Comparison of ENCODE assay signal across 16 cellular contexts in the genomic region with DNA sequence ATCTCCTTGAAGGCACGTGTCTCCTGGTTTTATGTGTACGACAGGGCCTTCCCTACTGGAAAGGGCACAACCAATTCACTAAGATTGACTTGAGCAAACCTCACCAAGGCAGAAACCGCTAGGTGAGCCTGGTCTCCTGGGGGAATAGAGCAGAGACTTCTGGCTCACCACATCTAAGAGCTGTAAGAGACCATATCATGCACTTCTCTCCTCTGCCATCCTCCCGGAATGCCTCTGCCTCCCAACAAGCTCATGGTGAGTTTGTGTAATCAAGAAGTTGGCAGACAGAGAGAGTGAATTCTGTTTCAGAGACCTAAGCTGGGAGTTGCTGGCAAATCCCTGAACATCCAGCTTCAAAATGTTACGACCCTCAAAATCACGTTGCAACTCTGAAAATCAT.
DNase-seq lines count a peak whose midpoint lies in the region; ATAC-seq and TF ChIP-seq lines count a peak whose summit lies in the region.
"Had no signal": no experiment of that assay in that cellular context is flagged by ENCODE, and none has a peak within 500 bp of the region (broad histone marks: within the 10 kb centered on the region; RNA-seq: fewer than 3 reads in every experiment).

No MANE protein-coding gene starts in this region.

- CTCF ChIA-PET in IMR-90 (lab: Yijun Ruan, JAX), result no interaction called here

- H4K91ac ChIP-seq in IMR-90 (ENCODE audit: insufficient read depth, low read depth, low read length), result no peak overlapping the region

- dilution Hi-C loops in IMR-90 (cut with HindIII; ENCODE audit: low sequenced_read_pairs, unreplicated experiment), result no loop called here

- H3K14ac ChIP-seq in IMR-90 (replicated peaks; ENCODE audit: low read depth, low read length), result no peak overlapping the region

- H3K36me3 ChIP-seq in DND-41 (ENCODE audit: insufficient read depth, low read length), result no peaks in the 10 kb centered on the region
- H3K36me3 ChIP-seq in IMR-90 (ENCODE audit: control insufficient read depth, insufficient read depth, low read length), result no peaks in the 10 kb centered on the region

- H2BK15ac ChIP-seq in IMR-90 (ENCODE audit: low read depth, low read length), result no peak overlapping the region

- peak overlapping the region; percentile 1 for H2AK9ac ChIP-seq in IMR-90 (replicated peaks; ENCODE audit: low read depth, low read length, poor library complexity)

- H3K27me3 ChIP-seq in DND-41 (ENCODE audit: insufficient read depth, low read length, poor library complexity) (no peaks in the 10 kb centered on the region), IMR-90 (ENCODE audit: control insufficient read depth, insufficient read depth, low read length) (no peaks in the 10 kb centered on the region)

- in situ Hi-C loops in IMR-90 (cut with MboI; ENCODE audit: low sequenced_read_pairs), result no loop called here

- H3K56ac ChIP-seq in IMR-90 (ENCODE audit: extremely low read depth, insufficient read depth, low read length), result no peak overlapping the region

- H2AFZ ChIP-seq in DND-41 (ENCODE audit: low read depth, low read length) (no peak overlapping the region), IMR-90 (replicated peaks; ENCODE audit: low read length, poor library complexity) (no peak overlapping the region)

- H3K79me1 ChIP-seq in IMR-90 (ENCODE audit: low read depth in 1 of 2, low read length in 2 of 2), result no peaks in the 10 kb centered on the region

- WGBS in IMR-90 (ENCODE audit: extremely low coverage in 2 of 2, insufficient read length in 1 of 2), 2 experiments, result no CpG with 5 or more reads among the region's 6 CpGs

- TF ChIP-seq POLR2A in IMR-90 (IDR thresholded peaks at IDR 0.05; ENCODE audit: low read depth, low read length), result no peak

- H3K27me3 Mint-ChIP-seq in brain, result peaks cover 2% of the 10 kb centered on the region
- no peaks in the 10 kb centered on the region for H3K27me3 Mint-ChIP-seq in activated T-helper 2 cell treated with anti-CD3 and anti-CD28 coated beads, Interferon-gamma antibody, Interleukin-2, Interleukin-4, amounts not matched to agents 10 μg/mL and 5 μg/mL and 100 μg/mL, durations not matched to agents 14 hours and 24 hours and 36 hours (ENCODE audit: low read depth)
- no peaks in the 10 kb centered on the region for H3K27me3 Mint-ChIP-seq in activated T-cell treated with anti-CD3 and anti-CD28 coated beads, Interleukin-2, amount 50 U/mL, for 4 hours (ENCODE audit: low read depth)

- H2AK5ac ChIP-seq in IMR-90 (ENCODE audit: low read depth, low read length), result no peak overlapping the region

- no peak overlapping the region for H2BK120ac ChIP-seq in IMR-90 (ENCODE audit: low read depth, low read length)

- no TSS peak for BruUV-seq in IMR-90 (replicated peaks; lab: Mats Ljungman, UMichigan)

- H3K27ac Mint-ChIP-seq in brain, result peak overlapping the region; percentile 40 to 93 (median 75)
- H3K27ac Mint-ChIP-seq in activated T-helper 2 cell treated with anti-CD3 and anti-CD28 coated beads, Interferon-gamma antibody, Interleukin-2, Interleukin-4, amounts not matched to agents 10 μg/mL and 5 μg/mL and 100 μg/mL, durations not matched to agents 14 hours and 24 hours and 36 hours, result no peak overlapping the region

- peaks cover 0 to 3% (median 0%) of the 10 kb centered on the region in 5 experiments for H3K9me3 Mint-ChIP-seq in brain
- no peaks in the 10 kb centered on the region for H3K9me3 Mint-ChIP-seq in activated T-helper 2 cell treated with anti-CD3 and anti-CD28 coated beads, Interferon-gamma antibody, Interleukin-2, Interleukin-4, amounts not matched to agents 10 μg/mL and 5 μg/mL and 100 μg/mL, durations not matched to agents 14 hours and 24 hours and 36 hours
- H3K9me3 Mint-ChIP-seq in activated T-cell treated with anti-CD3 and anti-CD28 coated beads, Interleukin-2, amount 50 U/mL, for 4 hours, result no peaks in the 10 kb centered on the region

- H3K9ac ChIP-seq in DND-41 (ENCODE audit: low read depth, low read length), result no peak overlapping the region
- H3K9ac ChIP-seq in IMR-90 (ENCODE audit: low read depth, low read length), result no peak overlapping the region

- H4K5ac ChIP-seq in IMR-90 (ENCODE audit: low read depth, low read length), result no peak overlapping the region

- H4K8ac ChIP-seq in IMR-90 (ENCODE audit: low read depth in 2 of 2, low read length in 2 of 2), result no peak overlapping the region

- H3K79me2 ChIP-seq in DND-41 (ENCODE audit: insufficient read depth, low read length), result no peaks in the 10 kb centered on the region

- POLR2A ChIA-PET in IMR-90 (lab: Charles Lee; ENCODE audit: unreplicated experiment), result no interaction called here

- H3K27ac ChIP-seq in DND-41 (ENCODE audit: low read length), result no peak overlapping the region
- H3K27ac ChIP-seq in IMR-90 (ENCODE audit: insufficient read depth, low read length), result no peak overlapping the region
- H3K27ac ChIP-seq: C4-2B had no signal

- no peak overlapping the region for H2BK5ac ChIP-seq in IMR-90 (ENCODE audit: low read depth, low read length, poor library complexity, severe bottlenecking)

- H3K4me3 Mint-ChIP-seq in brain, result peak overlapping the region in 1 of 5 experiments; percentile 23
- no peak overlapping the region for H3K4me3 Mint-ChIP-seq in activated T-helper 2 cell treated with anti-CD3 and anti-CD28 coated beads, Interferon-gamma antibody, Interleukin-2, Interleukin-4, amounts not matched to agents 10 μg/mL and 5 μg/mL and 100 μg/mL, durations not matched to agents 14 hours and 24 hours and 36 hours (ENCODE audit: low read depth)
- H3K4me3 Mint-ChIP-seq in activated T-cell treated with anti-CD3 and anti-CD28 coated beads, Interleukin-2, amount 50 U/mL, for 4 hours, result no peak overlapping the region

- no peaks in the 10 kb centered on the region for H3K36me3 Mint-ChIP-seq in brain
- H3K36me3 Mint-ChIP-seq in activated T-helper 2 cell treated with anti-CD3 and anti-CD28 coated beads, Interferon-gamma antibody, Interleukin-2, Interleukin-4, amounts not matched to agents 10 μg/mL and 5 μg/mL and 100 μg/mL, durations not matched to agents 14 hours and 24 hours and 36 hours (ENCODE audit: low read depth), result no peaks in the 10 kb centered on the region
- peaks cover 12% of the 10 kb centered on the region for H3K36me3 Mint-ChIP-seq in activated T-cell treated with anti-CD3 and anti-CD28 coated beads, Interleukin-2, amount 50 U/mL, for 4 hours (ENCODE audit: insufficient read depth)

- 0 out of 2 replicates have a peak, but pooled peaks cover 3% of the 10 kb centered on the region for H3K9me1 ChIP-seq in IMR-90 (ENCODE audit: insufficient read depth, low read length)

- H3K4ac ChIP-seq in IMR-90 (ENCODE audit: low read depth, low read length), result no peak overlapping the region

- H3K9me3 ChIP-seq in DND-41 (ENCODE audit: insufficient read depth, low read length, severe bottlenecking) (no peaks in the 10 kb centered on the region), IMR-90 (ENCODE audit: control insufficient read depth, insufficient read depth, low read length) (no peaks in the 10 kb centered on the region)

- H3K4me2 ChIP-seq in DND-41 (ENCODE audit: insufficient read depth, low read length) (no peak overlapping the region), IMR-90 (ENCODE audit: low read depth, low read length) (no peak overlapping the region)

- DNase-seq in DND-41 (peak; percentile 9), IMR-90 (no peak), left lobe of liver (ENCODE audit: low spot score) (no peak), GF-D8 (lab: John Stamatoyannopoulos, UW) (no peak)
- DNase-seq in activated T-helper 2 cell treated with anti-CD3 and anti-CD28 coated beads, Interferon-gamma antibody, Interleukin-2, Interleukin-4, amounts not matched to agents 10 μg/mL and 5 μg/mL and 100 μg/mL, durations not matched to agents 14 hours and 24 hours and 36 hours (ENCODE audit: low spot score), result no peak
- DNase-seq in activated T-cell treated with anti-CD3 and anti-CD28 coated beads, Interleukin-2, amount 50 U/mL, for 4 hours, result no peak
- DNase-seq: HCEC 1CT, KG1, NCI-H1417, NCI-H187, NCI-H226, NCI-H526 had no signal

- intact Hi-C loops in IMR-90 (cut with micrococcal nuclease), result no loop called here
- intact Hi-C loops in activated T-helper 2 cell treated with anti-CD3 and anti-CD28 coated beads, Interferon-gamma antibody, Interleukin-2, Interleukin-4, amounts not matched to agents 10 μg/mL and 5 μg/mL and 100 μg/mL, durations not matched to agents 14 hours and 24 hours and 36 hours (cut with micrococcal nuclease), result no loop called here

- no peaks in the 10 kb centered on the region for H3K4me1 ChIP-seq in DND-41 (ENCODE audit: insufficient read depth, low read length)
- no peaks in the 10 kb centered on the region for H3K4me1 ChIP-seq in IMR-90 (ENCODE audit: control insufficient read depth, insufficient read depth, low read length)

- TF ChIP-seq CTCF in DND-41 (IDR thresholded peaks at IDR 0.05; ENCODE audit: borderline replicate concordance, extremely low read depth, low read length, poor library complexity, severe bottlenecking) (no peak), IMR-90 (conservative IDR thresholded peaks at IDR 0.05; ENCODE audit: low read depth, low read length) (no peak), brain (conservative IDR thresholded peaks at IDR 0.05) (no peak)

- no peak overlapping the region for H3K18ac ChIP-seq in IMR-90 (ENCODE audit: low read depth, low read length)

- H4K20me1 ChIP-seq in DND-41 (ENCODE audit: insufficient read depth, low read length) (no peaks in the 10 kb centered on the region), IMR-90 (ENCODE audit: insufficient read depth, low read length) (no peaks in the 10 kb centered on the region)

- no peak overlapping the region for H3K4me3 ChIP-seq in DND-41 (ENCODE audit: low read depth in 1 of 2, low read length in 2 of 2)
- H3K4me3 ChIP-seq in IMR-90 (ENCODE audit: insufficient read depth, low read depth, low read length), result no peak overlapping the region

- H3K4me1 Mint-ChIP-seq in brain, result peaks cover 25% of the 10 kb centered on the region
- H3K4me1 Mint-ChIP-seq in activated T-helper 2 cell treated with anti-CD3 and anti-CD28 coated beads, Interferon-gamma antibody, Interleukin-2, Interleukin-4, amounts not matched to agents 10 μg/mL and 5 μg/mL and 100 μg/mL, durations not matched to agents 14 hours and 24 hours and 36 hours (ENCODE audit: low read depth), result no peaks in the 10 kb centered on the region
- no peaks in the 10 kb centered on the region for H3K4me1 Mint-ChIP-seq in activated T-cell treated with anti-CD3 and anti-CD28 coated beads, Interleukin-2, amount 50 U/mL, for 4 hours (ENCODE audit: low read depth)

- H2BK20ac ChIP-seq in IMR-90 (ENCODE audit: low read depth, low read length), result no peak overlapping the region

- no peak overlapping the region for H3K23ac ChIP-seq in IMR-90 (ENCODE audit: low read depth, low read length)

- no peak for TF ChIP-seq RAD21 in IMR-90 (IDR thresholded peaks at IDR 0.05; ENCODE audit: low read length)

- ATAC-seq in DND-41 (ENCODE audit: insufficient read depth, low read depth) (peak; percentile 67; the same call in 2 of the 3 replicates), IMR-90 (ENCODE audit: low read depth) (peak; percentile 51), left lobe of liver (peak; percentile 81), HG02571 (IDR thresholded peaks at IDR 0.05; ENCODE audit: unreplicated experiment) (no peak)
- no peak for ATAC-seq in activated T-cell treated with anti-CD3 and anti-CD28 coated beads, Interleukin-2, amount 50 U/mL, for 4 hours
- ATAC-seq: Panc1 had no signal

TF ChIP-seq in IMR-90, 13 proteins besides CTCF, POLR2A, EP300 and RAD21 (continues in another document):
- no peak for TF ChIP-seq MXI1 (IDR thresholded peaks at IDR 0.05; ENCODE audit: borderline replicate concordance, low read depth, low read length)

Comparison
In these comparisons a context has a peak if more than half of its experiments do, and no peak if none do; other contexts are left out.
1. ATAC-seq: peak in DND-41 (single experiment), IMR-90 (single experiment) and left lobe of liver (single experiment); none in HG02571 (single experiment) and activated T-cell treated with anti-CD3 and anti-CD28 coated beads, Interleukin-2, amount 50 U/mL, for 4 hours (0 of 2).